In the genomic region with DNA sequence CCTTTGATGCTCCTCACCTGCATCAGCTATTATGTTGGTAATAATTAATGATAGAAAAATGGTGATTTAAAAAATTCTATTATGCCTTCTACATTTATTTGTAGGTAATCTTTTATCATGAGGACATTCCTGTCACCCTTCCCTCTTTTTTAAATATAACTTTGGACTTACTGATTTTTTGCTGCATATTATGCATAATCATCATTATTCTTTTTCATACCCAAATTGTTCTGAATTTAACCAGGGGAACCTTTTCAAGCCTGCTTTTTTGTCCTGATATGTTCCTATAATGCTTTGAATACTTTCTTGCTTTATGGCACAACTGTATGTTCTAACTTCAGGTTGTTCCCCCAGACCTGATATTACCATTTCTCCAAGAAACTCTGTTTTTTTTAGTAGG, we compare ENCODE assay signal across 9 cellular contexts.
"Had no signal": no experiment of that assay in that cellular context is flagged by ENCODE, and none has a peak within 500 bp of the region (broad histone marks: within the 10 kb centered on the region; RNA-seq: fewer than 3 reads in every experiment).

No MANE protein-coding gene starts in this region.

- H3K27me3 Mint-ChIP-seq: IgD-negative memory B cell had no signal

- H2AFZ ChIP-seq: GM23248 had no signal

- H3K9me3 ChIP-seq: HAP-1 had no signal

- H3K9me3 Mint-ChIP-seq: HFFc6, IgD-negative memory B cell had no signal

- H3K4me3 Mint-ChIP-seq: HFFc6, IgD-negative memory B cell had no signal

- DNase-seq: GM23248, GOT3, H7, HFFc6, KG1 had no signal

- H3K27ac Mint-ChIP-seq: HFFc6, IgD-negative memory B cell had no signal

- ATAC-seq: HCT116 had no signal

- H3K4me3 ChIP-seq: GM23248, HAP-1 had no signal

- H3K27ac ChIP-seq: GM23248, HL-60 had no signal

- H3K9ac ChIP-seq: GM23248 had no signal
